Comparison of ENCODE assay signal across 1 cellular context in genomic region chrX:72576161-72576896, GRCh38.
TF ChIP-seq lines count a peak whose summit lies in the region.

No MANE protein-coding gene starts in this region.

TF ChIP-seq in IMR-90, 13 proteins besides CTCF, POLR2A, EP300 and RAD21 (continued from another document):
- TF ChIP-seq USF2 (IDR thresholded peaks at IDR 0.05; ENCODE audit: low read depth, low read length) (no peak), CEBPB (IDR thresholded peaks at IDR 0.05; ENCODE audit: low read depth, low read length) (peak; percentile 95), CHD1 (IDR thresholded peaks at IDR 0.05; ENCODE audit: low read depth, low read length) (no peak), BHLHE40 (IDR thresholded peaks at IDR 0.05; ENCODE audit: low read depth, low read length) (no peak), FOS (IDR thresholded peaks at IDR 0.05; ENCODE audit: low read depth, low read length) (peak; percentile 6; the same call in 1 of the 2 replicates), RFX5 (IDR thresholded peaks at IDR 0.05; ENCODE audit: low read depth, low read length) (no peak), RCOR1 (IDR thresholded peaks at IDR 0.05; ENCODE audit: insufficient replicate concordance, low read length) (no peak)
